In the genomic region with DNA sequence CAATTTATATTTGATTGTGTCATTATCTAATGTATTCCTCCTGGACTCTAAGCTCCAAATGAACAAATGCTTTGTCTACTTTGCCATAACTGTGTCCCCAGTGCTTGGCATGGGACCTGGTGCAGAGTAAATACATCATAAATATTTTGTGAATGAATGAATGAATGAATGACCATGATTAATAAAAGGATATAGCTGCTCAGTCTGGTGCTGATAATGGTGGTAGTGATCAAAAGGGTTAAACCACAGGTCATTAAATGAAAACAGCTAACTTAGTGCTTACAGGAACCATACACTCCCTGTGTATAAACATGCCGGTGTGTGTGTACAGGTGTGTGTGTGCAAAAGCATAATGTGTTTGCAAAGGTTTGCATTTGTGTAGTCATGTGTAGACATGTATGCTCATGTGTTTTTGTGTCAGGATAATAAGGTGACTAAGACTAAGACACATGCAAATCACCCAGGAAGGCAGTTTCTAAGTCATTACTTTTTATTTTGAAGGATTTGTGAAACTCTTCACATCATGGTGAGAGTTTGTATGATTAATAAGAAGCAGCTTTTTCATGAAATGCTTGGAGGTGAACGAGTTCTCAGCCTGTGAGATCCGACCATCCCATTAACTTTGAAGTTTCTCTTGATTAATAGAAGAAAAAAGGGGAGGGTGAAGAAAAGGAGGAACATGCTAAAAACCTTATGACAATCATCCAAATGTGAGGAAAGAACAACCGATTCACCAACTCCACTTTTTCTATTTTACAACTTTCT, we compare ENCODE assay signal across 1 cellular context.
TF ChIP-seq lines count a peak whose summit lies in the region.

No MANE protein-coding gene starts in this region.

TF ChIP-seq in GM12878, 131 proteins besides CTCF, POLR2A, EP300 and RAD21 (continued from another document and continues in another):
- TF ChIP-seq, protein P1, sequence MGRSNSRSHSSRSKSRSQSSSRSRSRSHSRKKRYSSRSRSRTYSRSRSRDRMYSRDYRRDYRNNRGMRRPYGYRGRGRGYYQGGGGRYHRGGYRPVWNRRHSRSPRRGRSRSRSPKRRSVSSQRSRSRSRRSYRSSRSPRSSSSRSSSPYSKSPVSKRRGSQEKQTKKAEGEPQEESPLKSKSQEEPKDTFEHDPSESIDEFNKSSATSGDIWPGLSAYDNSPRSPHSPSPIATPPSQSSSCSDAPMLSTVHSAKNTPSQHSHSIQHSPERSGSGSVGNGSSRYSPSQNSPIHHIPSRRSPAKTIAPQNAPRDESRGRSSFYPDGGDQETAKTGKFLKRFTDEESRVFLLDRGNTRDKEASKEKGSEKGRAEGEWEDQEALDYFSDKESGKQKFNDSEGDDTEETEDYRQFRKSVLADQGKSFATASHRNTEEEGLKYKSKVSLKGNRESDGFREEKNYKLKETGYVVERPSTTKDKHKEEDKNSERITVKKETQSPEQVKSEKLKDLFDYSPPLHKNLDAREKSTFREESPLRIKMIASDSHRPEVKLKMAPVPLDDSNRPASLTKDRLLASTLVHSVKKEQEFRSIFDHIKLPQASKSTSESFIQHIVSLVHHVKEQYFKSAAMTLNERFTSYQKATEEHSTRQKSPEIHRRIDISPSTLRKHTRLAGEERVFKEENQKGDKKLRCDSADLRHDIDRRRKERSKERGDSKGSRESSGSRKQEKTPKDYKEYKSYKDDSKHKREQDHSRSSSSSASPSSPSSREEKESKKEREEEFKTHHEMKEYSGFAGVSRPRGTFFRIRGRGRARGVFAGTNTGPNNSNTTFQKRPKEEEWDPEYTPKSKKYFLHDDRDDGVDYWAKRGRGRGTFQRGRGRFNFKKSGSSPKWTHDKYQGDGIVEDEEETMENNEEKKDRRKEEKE (IDR thresholded peaks at IDR 0.05), result no peak
- TF ChIP-seq, protein P2, sequence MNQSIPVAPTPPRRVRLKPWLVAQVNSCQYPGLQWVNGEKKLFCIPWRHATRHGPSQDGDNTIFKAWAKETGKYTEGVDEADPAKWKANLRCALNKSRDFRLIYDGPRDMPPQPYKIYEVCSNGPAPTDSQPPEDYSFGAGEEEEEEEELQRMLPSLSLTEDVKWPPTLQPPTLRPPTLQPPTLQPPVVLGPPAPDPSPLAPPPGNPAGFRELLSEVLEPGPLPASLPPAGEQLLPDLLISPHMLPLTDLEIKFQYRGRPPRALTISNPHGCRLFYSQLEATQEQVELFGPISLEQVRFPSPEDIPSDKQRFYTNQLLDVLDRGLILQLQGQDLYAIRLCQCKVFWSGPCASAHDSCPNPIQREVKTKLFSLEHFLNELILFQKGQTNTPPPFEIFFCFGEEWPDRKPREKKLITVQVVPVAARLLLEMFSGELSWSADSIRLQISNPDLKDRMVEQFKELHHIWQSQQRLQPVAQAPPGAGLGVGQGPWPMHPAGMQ (IDR thresholded peaks at IDR 0.05; ENCODE audit: borderline replicate concordance), result no peak
- TF ChIP-seq ZNF24 (IDR thresholded peaks at IDR 0.05) (peak; percentile 95), MTA3 (IDR thresholded peaks at IDR 0.05; ENCODE audit: borderline replicate concordance, low read length) (no peak), POLR2AphosphoS2 (IDR thresholded peaks at IDR 0.05; ENCODE audit: low read depth, low read length) (no peak), SPI1 (IDR thresholded peaks at IDR 0.05; ENCODE audit: borderline replicate concordance, insufficient read depth, low read depth, low read length) (no peak), NRF1 (conservative IDR thresholded peaks at IDR 0.05; ENCODE audit: low read depth, low read length) (no peak), PRDM15 (CRISPR knock-in tag; IDR thresholded peaks at IDR 0.05) (no peak), ZSCAN29 (IDR thresholded peaks at IDR 0.05) (no peak), E2F8 (IDR thresholded peaks at IDR 0.05; ENCODE audit: low read depth, partially characterized antibody) (no peak), ZNF384 (IDR thresholded peaks at IDR 0.05; ENCODE audit: borderline replicate concordance, low read depth, low read length) (no peak), NFIC (IDR thresholded peaks at IDR 0.05; ENCODE audit: low read depth, low read length) (peak; percentile 79; the same call in 1 of the 2 replicates), BRCA1 (IDR thresholded peaks at IDR 0.05; ENCODE audit: low read depth, low read length) (no peak), KLF5 (IDR thresholded peaks at IDR 0.05; ENCODE audit: partially characterized antibody) (no peak), CBFB (IDR thresholded peaks at IDR 0.05; ENCODE audit: low read depth) (no peak), RUNX3 (IDR thresholded peaks at IDR 0.05; ENCODE audit: low read length) (0 out of 2 replicates have a peak, but pooled peaks have one; percentile 22), CREB1 (IDR thresholded peaks at IDR 0.05; ENCODE audit: low read depth) (no peak), GABPA (IDR thresholded peaks at IDR 0.05; ENCODE audit: low read depth) (no peak), ASH2L (IDR thresholded peaks at IDR 0.05; ENCODE audit: borderline replicate concordance, low read depth) (no peak), MEF2A (IDR thresholded peaks at IDR 0.05; ENCODE audit: insufficient read depth, low read depth, low read length) (no peak), EED (IDR thresholded peaks at IDR 0.05; ENCODE audit: low read depth) (no peak), ESRRA (IDR thresholded peaks at IDR 0.05; ENCODE audit: low read length) (no peak), NBN (IDR thresholded peaks at IDR 0.05) (no peak), MYB (IDR thresholded peaks at IDR 0.05; ENCODE audit: borderline replicate concordance, low read depth, low read length) (no peak), SMAD1 (IDR thresholded peaks at IDR 0.05; ENCODE audit: low read depth, partially characterized antibody) (peak; percentile 38), BMI1 (IDR thresholded peaks at IDR 0.05; ENCODE audit: borderline replicate concordance) (no peak), WRNIP1 (IDR thresholded peaks at IDR 0.05; ENCODE audit: borderline replicate concordance, low read depth, low read length) (no peak), CHD2 (IDR thresholded peaks at IDR 0.05; ENCODE audit: borderline replicate concordance, low read depth, low read length) (no peak), ZNF217 (IDR thresholded peaks at IDR 0.05) (no peak), TBL1XR1 (IDR thresholded peaks at IDR 0.05; ENCODE audit: low read depth, low read length) (no peak), SREBF2 (IDR thresholded peaks at IDR 0.05; ENCODE audit: low read length) (no peak), BHLHE40 (IDR thresholded peaks at IDR 0.05; ENCODE audit: borderline replicate concordance in 1 of 2, low read depth in 2 of 2, low read length in 1 of 2) (peak; percentile 30 to 52; a peak in 1 of 4 replicates), NR2C1 (IDR thresholded peaks at IDR 0.05) (no peak), NFXL1 (IDR thresholded peaks at IDR 0.05; ENCODE audit: borderline replicate concordance) (no peak), FOXM1 (IDR thresholded peaks at IDR 0.05; ENCODE audit: low read depth, low read length) (peak; percentile 46), CBX5 (IDR thresholded peaks at IDR 0.05; ENCODE audit: low read depth) (no peak), ETV6 (conservative IDR thresholded peaks at IDR 0.05 in 1 of 2, IDR thresholded peaks at IDR 0.05 in 1 of 2; ENCODE audit: borderline replicate concordance in 1 of 2, low read depth in 1 of 2) (no peak), CHD4 (IDR thresholded peaks at IDR 0.05) (no peak), HDAC6 (IDR thresholded peaks at IDR 0.05; ENCODE audit: unreplicated experiment) (no peak), ZNF207 (IDR thresholded peaks at IDR 0.05; ENCODE audit: borderline replicate concordance) (no peak)
- TF ChIP-seq, protein P3, sequence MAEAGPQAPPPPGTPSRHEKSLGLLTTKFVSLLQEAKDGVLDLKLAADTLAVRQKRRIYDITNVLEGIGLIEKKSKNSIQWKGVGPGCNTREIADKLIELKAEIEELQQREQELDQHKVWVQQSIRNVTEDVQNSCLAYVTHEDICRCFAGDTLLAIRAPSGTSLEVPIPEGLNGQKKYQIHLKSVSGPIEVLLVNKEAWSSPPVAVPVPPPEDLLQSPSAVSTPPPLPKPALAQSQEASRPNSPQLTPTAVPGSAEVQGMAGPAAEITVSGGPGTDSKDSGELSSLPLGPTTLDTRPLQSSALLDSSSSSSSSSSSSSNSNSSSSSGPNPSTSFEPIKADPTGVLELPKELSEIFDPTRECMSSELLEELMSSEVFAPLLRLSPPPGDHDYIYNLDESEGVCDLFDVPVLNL (IDR thresholded peaks at IDR 0.05; ENCODE audit: low read depth, low read length), result no peak
- TF ChIP-seq, protein P4, sequence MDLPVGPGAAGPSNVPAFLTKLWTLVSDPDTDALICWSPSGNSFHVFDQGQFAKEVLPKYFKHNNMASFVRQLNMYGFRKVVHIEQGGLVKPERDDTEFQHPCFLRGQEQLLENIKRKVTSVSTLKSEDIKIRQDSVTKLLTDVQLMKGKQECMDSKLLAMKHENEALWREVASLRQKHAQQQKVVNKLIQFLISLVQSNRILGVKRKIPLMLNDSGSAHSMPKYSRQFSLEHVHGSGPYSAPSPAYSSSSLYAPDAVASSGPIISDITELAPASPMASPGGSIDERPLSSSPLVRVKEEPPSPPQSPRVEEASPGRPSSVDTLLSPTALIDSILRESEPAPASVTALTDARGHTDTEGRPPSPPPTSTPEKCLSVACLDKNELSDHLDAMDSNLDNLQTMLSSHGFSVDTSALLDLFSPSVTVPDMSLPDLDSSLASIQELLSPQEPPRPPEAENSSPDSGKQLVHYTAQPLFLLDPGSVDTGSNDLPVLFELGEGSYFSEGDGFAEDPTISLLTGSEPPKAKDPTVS (IDR thresholded peaks at IDR 0.05; ENCODE audit: low read depth, low read length), result no peak
- TF ChIP-seq, protein P5, sequence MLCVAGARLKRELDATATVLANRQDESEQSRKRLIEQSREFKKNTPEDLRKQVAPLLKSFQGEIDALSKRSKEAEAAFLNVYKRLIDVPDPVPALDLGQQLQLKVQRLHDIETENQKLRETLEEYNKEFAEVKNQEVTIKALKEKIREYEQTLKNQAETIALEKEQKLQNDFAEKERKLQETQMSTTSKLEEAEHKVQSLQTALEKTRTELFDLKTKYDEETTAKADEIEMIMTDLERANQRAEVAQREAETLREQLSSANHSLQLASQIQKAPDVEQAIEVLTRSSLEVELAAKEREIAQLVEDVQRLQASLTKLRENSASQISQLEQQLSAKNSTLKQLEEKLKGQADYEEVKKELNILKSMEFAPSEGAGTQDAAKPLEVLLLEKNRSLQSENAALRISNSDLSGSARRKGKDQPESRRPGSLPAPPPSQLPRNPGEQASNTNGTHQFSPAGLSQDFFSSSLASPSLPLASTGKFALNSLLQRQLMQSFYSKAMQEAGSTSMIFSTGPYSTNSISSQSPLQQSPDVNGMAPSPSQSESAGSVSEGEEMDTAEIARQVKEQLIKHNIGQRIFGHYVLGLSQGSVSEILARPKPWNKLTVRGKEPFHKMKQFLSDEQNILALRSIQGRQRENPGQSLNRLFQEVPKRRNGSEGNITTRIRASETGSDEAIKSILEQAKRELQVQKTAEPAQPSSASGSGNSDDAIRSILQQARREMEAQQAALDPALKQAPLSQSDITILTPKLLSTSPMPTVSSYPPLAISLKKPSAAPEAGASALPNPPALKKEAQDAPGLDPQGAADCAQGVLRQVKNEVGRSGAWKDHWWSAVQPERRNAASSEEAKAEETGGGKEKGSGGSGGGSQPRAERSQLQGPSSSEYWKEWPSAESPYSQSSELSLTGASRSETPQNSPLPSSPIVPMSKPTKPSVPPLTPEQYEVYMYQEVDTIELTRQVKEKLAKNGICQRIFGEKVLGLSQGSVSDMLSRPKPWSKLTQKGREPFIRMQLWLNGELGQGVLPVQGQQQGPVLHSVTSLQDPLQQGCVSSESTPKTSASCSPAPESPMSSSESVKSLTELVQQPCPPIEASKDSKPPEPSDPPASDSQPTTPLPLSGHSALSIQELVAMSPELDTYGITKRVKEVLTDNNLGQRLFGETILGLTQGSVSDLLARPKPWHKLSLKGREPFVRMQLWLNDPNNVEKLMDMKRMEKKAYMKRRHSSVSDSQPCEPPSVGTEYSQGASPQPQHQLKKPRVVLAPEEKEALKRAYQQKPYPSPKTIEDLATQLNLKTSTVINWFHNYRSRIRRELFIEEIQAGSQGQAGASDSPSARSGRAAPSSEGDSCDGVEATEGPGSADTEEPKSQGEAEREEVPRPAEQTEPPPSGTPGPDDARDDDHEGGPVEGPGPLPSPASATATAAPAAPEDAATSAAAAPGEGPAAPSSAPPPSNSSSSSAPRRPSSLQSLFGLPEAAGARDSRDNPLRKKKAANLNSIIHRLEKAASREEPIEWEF (IDR thresholded peaks at IDR 0.05; ENCODE audit: insufficient replicate concordance, low read depth, low read length), result peak; percentile 63
